8 cellular contexts compared by ENCODE assay signal in genomic region chr6:83430606-83431544, GRCh38. TPM values are rescaled to one million over a fixed set of nuclear protein-coding genes. Genes with fewer than 3 reads are reported as not detected.
DNase-seq lines count a peak whose midpoint lies in the region; ATAC-seq and TF ChIP-seq lines count a peak whose summit lies in the region.

TSS of gene ME1 (minus strand) at chr6:83431051. CDS start at chr6:83430954, 97 bp downstream.

- peak within 1 kb of the TSS; percentile 6 to 71 (median 45) for H3K4me3 ChIP-seq in spleen

- H3K9me3 ChIP-seq in spleen, result peaks cover 0 to 1% (median 0%) of the 10 kb centered on the region in 8 donors

- H3K27ac ChIP-seq in spleen, result peak within 1 kb of the TSS in 6 of 8 donors; percentile 44 to 79 (median 58)

- H3K4me3 Mint-ChIP-seq in T-helper 2 cell treated with Interferon-gamma antibody and Interleukin-4, amounts not matched to agents 5 μg/mL and 100 μg/mL, for 36 hours, result peak within 1 kb of the TSS; percentile 12
- peak within 1 kb of the TSS; percentile 91 for H3K4me3 Mint-ChIP-seq in chondrocyte (ENCODE audit: unreplicated experiment)

- H3K36me3 ChIP-seq in spleen, result no peaks in the 10 kb centered on the region

- peaks cover 0 to 16% (median 9%) of the 10 kb centered on the region in 7 donors for H3K27me3 ChIP-seq in spleen (replicated peaks in 1 of 7)

- TF ChIP-seq POLR2A in spleen (IDR thresholded peaks at IDR 0.05), result no peak

- H3K4me1 ChIP-seq in spleen, result peaks cover 0 to 32% (median 10%) of the 10 kb centered on the region in 6 donors

- TF ChIP-seq CTCF in chondrocyte (IDR thresholded peaks at IDR 0.05) (peak; percentile 23), spleen (IDR thresholded peaks at IDR 0.05 in 8 of 11, conservative IDR thresholded peaks at IDR 0.05 in 3 of 11) (no peak)

- H3K27ac Mint-ChIP-seq in T-helper 2 cell treated with Interferon-gamma antibody and Interleukin-4, amounts not matched to agents 5 μg/mL and 100 μg/mL, for 36 hours, result no peak within 1 kb of the TSS
- H3K27ac Mint-ChIP-seq in chondrocyte (ENCODE audit: unreplicated experiment), result peak within 1 kb of the TSS; percentile 93

- no peaks in the 10 kb centered on the region for H3K4me1 Mint-ChIP-seq in T-helper 2 cell treated with Interferon-gamma antibody and Interleukin-4, amounts not matched to agents 5 μg/mL and 100 μg/mL, for 36 hours (ENCODE audit: low read depth)
- H3K4me1 Mint-ChIP-seq in chondrocyte (ENCODE audit: low read depth), result peaks cover 69% of the 10 kb centered on the region

- intact Hi-C loops in spleen (cut with DNase I; ENCODE audit: low total_unique reads), result no loop called here

- DNase-seq in DMS53 (lab: John Stamatoyannopoulos, UW) (peak; percentile 90), chondrocyte (ENCODE audit: low spot score) (peak; percentile 92), islet precursor cell (peak; percentile 96), spleen (peak; percentile 89), KG1 (lab: John Stamatoyannopoulos, UW) (no peak)
- DNase-seq in T-helper 2 cell treated with Interferon-gamma antibody and Interleukin-4, amounts not matched to agents 5 μg/mL and 100 μg/mL, for 36 hours (ENCODE audit: low spot score), result peak; percentile 48

- no peaks in the 10 kb centered on the region for H3K36me3 Mint-ChIP-seq in T-helper 2 cell treated with Interferon-gamma antibody and Interleukin-4, amounts not matched to agents 5 μg/mL and 100 μg/mL, for 36 hours (ENCODE audit: low read depth)
- H3K36me3 Mint-ChIP-seq in chondrocyte (ENCODE audit: low read depth), result peaks cover 5% of the 10 kb centered on the region

- ATAC-seq in GM19467 (IDR thresholded peaks at IDR 0.05; ENCODE audit: unreplicated experiment), result peak; percentile 69
- peak; percentile 69 for ATAC-seq in HG03520 (IDR thresholded peaks at IDR 0.05; ENCODE audit: unreplicated experiment)

- WGBS in spleen, 5 donors, result 18 to 39% (median 18%) methylated on average over 22 to 74 of the region's 74 CpGs

- no peaks in the 10 kb centered on the region for H3K9me3 Mint-ChIP-seq in T-helper 2 cell treated with Interferon-gamma antibody and Interleukin-4, amounts not matched to agents 5 μg/mL and 100 μg/mL, for 36 hours
- no peaks in the 10 kb centered on the region for H3K9me3 Mint-ChIP-seq in chondrocyte (ENCODE audit: low read depth)

- H3K27me3 Mint-ChIP-seq in T-helper 2 cell treated with Interferon-gamma antibody and Interleukin-4, amounts not matched to agents 5 μg/mL and 100 μg/mL, for 36 hours (ENCODE audit: low read depth), result peaks cover 18% of the 10 kb centered on the region
- H3K27me3 Mint-ChIP-seq in chondrocyte (ENCODE audit: low read depth), result no peaks in the 10 kb centered on the region

RNA-seq across cellular contexts. Expression of gene ME1, which starts in this region (rescaled TPM):
- total RNA-seq in chondrocyte, result 64.6 to 88.7 TPM (median 83.6 TPM) in 3 replicates
- 10 to 100 TPM in 4 of 7 donors, 1 to 10 TPM in 3; 7.5 to 19.4 (median 12.8) TPM for total RNA-seq in spleen
- 1 to 10 TPM; 1.8 to 6.2 (median 2.4) TPM for polyA plus RNA-seq in spleen
